Comparison of ENCODE assay signal across 1 cellular context in genomic region chr13:40549500-40550094, GRCh38.
TF ChIP-seq lines count a peak whose summit lies in the region.

No MANE protein-coding gene starts in this region.

TF ChIP-seq in HepG2, 621 proteins besides CTCF, POLR2A, EP300 and RAD21 (continued from another document):
- TF ChIP-seq ZNF609 (CRISPR knock-in tag; IDR thresholded peaks at IDR 0.05; ENCODE audit: borderline replicate concordance) (no peak), SALL1 (CRISPR knock-in tag; IDR thresholded peaks at IDR 0.05) (peak; percentile 33; the same call in 1 of the 2 replicates), MYC (CRISPR knock-in tag; IDR thresholded peaks at IDR 0.05; ENCODE audit: borderline replicate concordance) (no peak), GFI1 (CRISPR knock-in tag; IDR thresholded peaks at IDR 0.05; ENCODE audit: borderline replicate concordance) (0 out of 2 replicates have a peak, but pooled peaks have one; percentile 15), CHD4 (IDR thresholded peaks at IDR 0.05; ENCODE audit: borderline replicate concordance, low read length) (no peak)
